ENCODE assay signal across 1 cellular context in the genomic region with DNA sequence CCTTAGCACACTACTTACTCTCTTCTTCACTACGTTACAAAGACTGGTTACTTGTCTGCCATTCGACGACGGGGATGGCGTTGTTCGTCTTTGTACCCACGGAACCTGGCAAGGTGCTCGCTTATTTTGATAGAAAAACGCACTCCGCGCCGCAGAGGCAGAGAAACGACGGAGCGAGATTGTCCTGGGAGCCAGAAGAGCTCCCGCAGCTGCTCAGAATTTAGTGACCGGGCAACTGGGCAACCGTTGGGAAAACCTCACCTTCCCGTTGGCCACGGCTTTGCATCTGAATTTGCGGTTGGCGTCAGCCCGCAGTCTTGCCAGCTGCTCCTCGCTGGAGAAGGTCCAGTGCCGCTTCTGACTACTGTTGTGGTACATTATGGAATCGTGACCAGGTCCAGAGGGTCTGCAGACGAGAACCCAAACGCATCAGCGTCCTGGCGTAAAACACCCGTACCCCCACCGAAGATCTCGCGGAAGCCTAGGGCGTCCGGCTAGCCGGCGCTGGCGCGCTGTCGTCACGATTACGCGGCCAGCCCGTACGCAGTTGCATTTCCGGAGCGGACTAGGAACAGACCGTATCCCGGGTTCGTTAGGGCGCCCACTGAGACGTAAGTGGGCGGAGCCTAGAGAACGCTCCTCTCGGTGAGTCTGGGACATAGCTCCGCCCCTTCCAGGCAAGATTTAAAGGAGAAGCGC.
TF ChIP-seq lines count a peak whose summit lies in the region.

TSS of gene CCNH (minus strand) at position 514 of the 699 bp plus-strand sequence. CDS start at position 378, 136 bp downstream.

TF ChIP-seq in HepG2, 621 proteins besides CTCF, POLR2A, EP300 and RAD21 (continued from another document and continues in another):
- TF ChIP-seq MIXL1 (CRISPR knock-in tag; IDR thresholded peaks at IDR 0.05) (peak; percentile 69; the same call in 1 of the 2 replicates), ARID3A (IDR thresholded peaks at IDR 0.05; ENCODE audit: low read depth, low read length) (peak; percentile 31; the same call in 1 of the 2 replicates), ZFP1 (CRISPR knock-in tag; IDR thresholded peaks at IDR 0.05) (no peak), POGZ (CRISPR knock-in tag; IDR thresholded peaks at IDR 0.05) (peak; percentile 95), ZNF580 (CRISPR knock-in tag; IDR thresholded peaks at IDR 0.05; ENCODE audit: borderline replicate concordance, low read depth) (peak; percentile 56; the same call in 1 of the 2 replicates), ZNF737 (CRISPR knock-in tag; IDR thresholded peaks at IDR 0.05; ENCODE audit: borderline replicate concordance) (peak; percentile 47; the same call in 1 of the 2 replicates), HNRNPL (IDR thresholded peaks at IDR 0.05; ENCODE audit: low read depth, low read length) (0 out of 2 replicates have a peak, but pooled peaks have one; percentile 18), HNRNPLL (IDR thresholded peaks at IDR 0.05; ENCODE audit: low read depth, low read length, poor library complexity, severe bottlenecking) (peak; percentile 97), TMF1 (CRISPR knock-in tag; IDR thresholded peaks at IDR 0.05; ENCODE audit: low read depth) (no peak), DMAP1 (CRISPR knock-in tag; IDR thresholded peaks at IDR 0.05) (peak; percentile 39; the same call in 1 of the 2 replicates), ZBED4 (CRISPR knock-in tag; IDR thresholded peaks at IDR 0.05; ENCODE audit: borderline replicate concordance) (no peak), ZNF83 (CRISPR knock-in tag; IDR thresholded peaks at IDR 0.05; ENCODE audit: borderline replicate concordance) (no peak), CBX1 (IDR thresholded peaks at IDR 0.05; ENCODE audit: low read depth) (peak; percentile 52), PHF5A (CRISPR knock-in tag; IDR thresholded peaks at IDR 0.05; ENCODE audit: low read depth, unreplicated experiment) (no peak), AGO1 (IDR thresholded peaks at IDR 0.05; ENCODE audit: low read depth, low read length, poor library complexity, severe bottlenecking) (peak; percentile 39), NFYC (CRISPR knock-in tag; IDR thresholded peaks at IDR 0.05) (peak; percentile 63), PAF1 (CRISPR knock-in tag; IDR thresholded peaks at IDR 0.05) (no peak), ZNF354B (CRISPR knock-in tag; IDR thresholded peaks at IDR 0.05) (no peak), UBTF (CRISPR knock-in tag; IDR thresholded peaks at IDR 0.05) (peak; percentile 77), ZNF207 (IDR thresholded peaks at IDR 0.05; ENCODE audit: borderline replicate concordance) (no peak), MAZ (IDR thresholded peaks at IDR 0.05; ENCODE audit: borderline replicate concordance, low read depth, low read length) (no peak), MAZ (CRISPR knock-in tag; IDR thresholded peaks at IDR 0.05; ENCODE audit: low read depth) (no peak), KMT2B (CRISPR knock-in tag; IDR thresholded peaks at IDR 0.05) (peak; percentile 87), ZMYM3 (CRISPR knock-in tag; IDR thresholded peaks at IDR 0.05) (0 out of 2 replicates have a peak, but pooled peaks have one; percentile 13), POLR2G (IDR thresholded peaks at IDR 0.05; ENCODE audit: low read depth, low read length) (peak; percentile 89), SNAI1 (CRISPR knock-in tag; IDR thresholded peaks at IDR 0.05; ENCODE audit: borderline replicate concordance) (0 out of 2 replicates have a peak, but pooled peaks have one; percentile 19), ZNF225 (CRISPR knock-in tag; IDR thresholded peaks at IDR 0.05) (peak; percentile 77; the same call in 1 of the 2 replicates), HOMEZ (CRISPR knock-in tag; IDR thresholded peaks at IDR 0.05; ENCODE audit: low read depth) (peak; percentile 84; the same call in 1 of the 2 replicates), FOXP1 (IDR thresholded peaks at IDR 0.05) (no peak), FOXP1 (CRISPR knock-in tag; IDR thresholded peaks at IDR 0.05) (no peak)
- TF ChIP-seq, protein P1, sequence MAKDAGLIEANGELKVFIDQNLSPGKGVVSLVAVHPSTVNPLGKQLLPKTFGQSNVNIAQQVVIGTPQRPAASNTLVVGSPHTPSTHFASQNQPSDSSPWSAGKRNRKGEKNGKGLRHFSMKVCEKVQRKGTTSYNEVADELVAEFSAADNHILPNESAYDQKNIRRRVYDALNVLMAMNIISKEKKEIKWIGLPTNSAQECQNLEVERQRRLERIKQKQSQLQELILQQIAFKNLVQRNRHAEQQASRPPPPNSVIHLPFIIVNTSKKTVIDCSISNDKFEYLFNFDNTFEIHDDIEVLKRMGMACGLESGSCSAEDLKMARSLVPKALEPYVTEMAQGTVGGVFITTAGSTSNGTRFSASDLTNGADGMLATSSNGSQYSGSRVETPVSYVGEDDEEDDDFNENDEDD (CRISPR knock-in tag; IDR thresholded peaks at IDR 0.05; ENCODE audit: borderline replicate concordance), result peak; percentile 67; the same call in 1 of the 2 replicates
- TF ChIP-seq, protein P2, sequence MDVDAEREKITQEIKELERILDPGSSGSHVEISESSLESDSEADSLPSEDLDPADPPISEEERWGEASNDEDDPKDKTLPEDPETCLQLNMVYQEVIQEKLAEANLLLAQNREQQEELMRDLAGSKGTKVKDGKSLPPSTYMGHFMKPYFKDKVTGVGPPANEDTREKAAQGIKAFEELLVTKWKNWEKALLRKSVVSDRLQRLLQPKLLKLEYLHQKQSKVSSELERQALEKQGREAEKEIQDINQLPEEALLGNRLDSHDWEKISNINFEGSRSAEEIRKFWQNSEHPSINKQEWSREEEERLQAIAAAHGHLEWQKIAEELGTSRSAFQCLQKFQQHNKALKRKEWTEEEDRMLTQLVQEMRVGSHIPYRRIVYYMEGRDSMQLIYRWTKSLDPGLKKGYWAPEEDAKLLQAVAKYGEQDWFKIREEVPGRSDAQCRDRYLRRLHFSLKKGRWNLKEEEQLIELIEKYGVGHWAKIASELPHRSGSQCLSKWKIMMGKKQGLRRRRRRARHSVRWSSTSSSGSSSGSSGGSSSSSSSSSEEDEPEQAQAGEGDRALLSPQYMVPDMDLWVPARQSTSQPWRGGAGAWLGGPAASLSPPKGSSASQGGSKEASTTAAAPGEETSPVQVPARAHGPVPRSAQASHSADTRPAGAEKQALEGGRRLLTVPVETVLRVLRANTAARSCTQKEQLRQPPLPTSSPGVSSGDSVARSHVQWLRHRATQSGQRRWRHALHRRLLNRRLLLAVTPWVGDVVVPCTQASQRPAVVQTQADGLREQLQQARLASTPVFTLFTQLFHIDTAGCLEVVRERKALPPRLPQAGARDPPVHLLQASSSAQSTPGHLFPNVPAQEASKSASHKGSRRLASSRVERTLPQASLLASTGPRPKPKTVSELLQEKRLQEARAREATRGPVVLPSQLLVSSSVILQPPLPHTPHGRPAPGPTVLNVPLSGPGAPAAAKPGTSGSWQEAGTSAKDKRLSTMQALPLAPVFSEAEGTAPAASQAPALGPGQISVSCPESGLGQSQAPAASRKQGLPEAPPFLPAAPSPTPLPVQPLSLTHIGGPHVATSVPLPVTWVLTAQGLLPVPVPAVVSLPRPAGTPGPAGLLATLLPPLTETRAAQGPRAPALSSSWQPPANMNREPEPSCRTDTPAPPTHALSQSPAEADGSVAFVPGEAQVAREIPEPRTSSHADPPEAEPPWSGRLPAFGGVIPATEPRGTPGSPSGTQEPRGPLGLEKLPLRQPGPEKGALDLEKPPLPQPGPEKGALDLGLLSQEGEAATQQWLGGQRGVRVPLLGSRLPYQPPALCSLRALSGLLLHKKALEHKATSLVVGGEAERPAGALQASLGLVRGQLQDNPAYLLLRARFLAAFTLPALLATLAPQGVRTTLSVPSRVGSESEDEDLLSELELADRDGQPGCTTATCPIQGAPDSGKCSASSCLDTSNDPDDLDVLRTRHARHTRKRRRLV (CRISPR knock-in tag; IDR thresholded peaks at IDR 0.05), result 0 out of 2 replicates have a peak, but pooled peaks have one; percentile 24
- TF ChIP-seq, protein P3, sequence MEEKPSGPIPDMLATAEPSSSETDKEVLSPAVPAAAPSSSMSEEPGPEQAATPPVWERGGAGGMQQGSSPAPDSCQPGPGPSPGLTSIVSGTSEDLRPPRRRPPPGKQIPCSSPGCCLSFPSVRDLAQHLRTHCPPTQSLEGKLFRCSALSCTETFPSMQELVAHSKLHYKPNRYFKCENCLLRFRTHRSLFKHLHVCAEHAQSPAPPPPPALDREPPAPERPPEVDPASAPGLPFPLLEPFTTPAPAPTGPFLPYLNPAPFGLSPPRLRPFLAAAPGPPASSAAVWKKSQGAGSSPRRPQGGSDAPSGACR (CRISPR knock-in tag; IDR thresholded peaks at IDR 0.05), result no peak
- TF ChIP-seq, protein P4, sequence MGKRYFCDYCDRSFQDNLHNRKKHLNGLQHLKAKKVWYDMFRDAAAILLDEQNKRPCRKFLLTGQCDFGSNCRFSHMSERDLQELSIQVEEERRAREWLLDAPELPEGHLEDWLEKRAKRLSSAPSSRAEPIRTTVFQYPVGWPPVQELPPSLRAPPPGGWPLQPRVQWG (CRISPR knock-in tag; IDR thresholded peaks at IDR 0.05; ENCODE audit: borderline replicate concordance, low read depth), result no peak
- TF ChIP-seq, protein P5, sequence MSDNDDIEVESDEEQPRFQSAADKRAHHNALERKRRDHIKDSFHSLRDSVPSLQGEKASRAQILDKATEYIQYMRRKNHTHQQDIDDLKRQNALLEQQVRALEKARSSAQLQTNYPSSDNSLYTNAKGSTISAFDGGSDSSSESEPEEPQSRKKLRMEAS (IDR thresholded peaks at IDR 0.05), result peak; percentile 60
- TF ChIP-seq, protein P6, sequence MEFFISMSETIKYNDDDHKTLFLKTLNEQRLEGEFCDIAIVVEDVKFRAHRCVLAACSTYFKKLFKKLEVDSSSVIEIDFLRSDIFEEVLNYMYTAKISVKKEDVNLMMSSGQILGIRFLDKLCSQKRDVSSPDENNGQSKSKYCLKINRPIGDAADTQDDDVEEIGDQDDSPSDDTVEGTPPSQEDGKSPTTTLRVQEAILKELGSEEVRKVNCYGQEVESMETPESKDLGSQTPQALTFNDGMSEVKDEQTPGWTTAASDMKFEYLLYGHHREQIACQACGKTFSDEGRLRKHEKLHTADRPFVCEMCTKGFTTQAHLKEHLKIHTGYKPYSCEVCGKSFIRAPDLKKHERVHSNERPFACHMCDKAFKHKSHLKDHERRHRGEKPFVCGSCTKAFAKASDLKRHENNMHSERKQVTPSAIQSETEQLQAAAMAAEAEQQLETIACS (CRISPR knock-in tag; IDR thresholded peaks at IDR 0.05), result no peak
